In the genomic region with DNA sequence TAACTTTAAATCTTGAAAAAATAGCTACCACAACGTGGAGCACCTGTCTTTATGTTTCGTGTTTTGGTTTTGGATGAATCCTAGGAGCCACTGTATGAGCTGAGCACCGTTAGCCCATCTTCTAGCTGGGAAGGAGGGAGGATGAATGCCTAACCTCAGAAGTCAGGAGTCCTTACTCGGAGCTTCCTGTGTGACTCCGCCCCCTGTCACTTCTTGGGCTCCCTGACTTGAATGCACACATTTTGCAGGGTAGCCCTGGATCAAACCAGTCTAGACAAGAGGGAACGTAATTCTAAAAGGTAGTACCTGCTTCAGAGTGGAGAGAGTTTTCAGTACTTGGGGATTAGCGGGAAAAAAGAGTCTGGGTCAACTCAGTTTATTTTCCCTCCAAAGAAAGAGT, we compare ENCODE assay signal across 2 cellular contexts.
TF ChIP-seq lines count a peak whose summit lies in the region.

No MANE protein-coding gene starts in this region.

TF ChIP-seq in GM23338, 12 proteins besides CTCF, POLR2A, EP300 and RAD21 (continues in another document):
- TF ChIP-seq POLR2AphosphoS5 (IDR thresholded peaks at IDR 0.05; ENCODE audit: low read depth) (no peak), ZNF114 (CRISPR knock-in tag; IDR thresholded peaks at IDR 0.05) (no peak), EZH2 (IDR thresholded peaks at IDR 0.05; ENCODE audit: low read depth, unreplicated experiment) (no peak), JUNB (IDR thresholded peaks at IDR 0.05; ENCODE audit: unreplicated experiment) (no peak), STAT1 (IDR thresholded peaks at IDR 0.05; ENCODE audit: unreplicated experiment) (no peak), EZH2phosphoT487 (IDR thresholded peaks at IDR 0.05; ENCODE audit: unreplicated experiment) (no peak), ZNF331 (CRISPR knock-in tag; IDR thresholded peaks at IDR 0.05; ENCODE audit: low read depth) (no peak)
- TF ChIP-seq, protein P1, sequence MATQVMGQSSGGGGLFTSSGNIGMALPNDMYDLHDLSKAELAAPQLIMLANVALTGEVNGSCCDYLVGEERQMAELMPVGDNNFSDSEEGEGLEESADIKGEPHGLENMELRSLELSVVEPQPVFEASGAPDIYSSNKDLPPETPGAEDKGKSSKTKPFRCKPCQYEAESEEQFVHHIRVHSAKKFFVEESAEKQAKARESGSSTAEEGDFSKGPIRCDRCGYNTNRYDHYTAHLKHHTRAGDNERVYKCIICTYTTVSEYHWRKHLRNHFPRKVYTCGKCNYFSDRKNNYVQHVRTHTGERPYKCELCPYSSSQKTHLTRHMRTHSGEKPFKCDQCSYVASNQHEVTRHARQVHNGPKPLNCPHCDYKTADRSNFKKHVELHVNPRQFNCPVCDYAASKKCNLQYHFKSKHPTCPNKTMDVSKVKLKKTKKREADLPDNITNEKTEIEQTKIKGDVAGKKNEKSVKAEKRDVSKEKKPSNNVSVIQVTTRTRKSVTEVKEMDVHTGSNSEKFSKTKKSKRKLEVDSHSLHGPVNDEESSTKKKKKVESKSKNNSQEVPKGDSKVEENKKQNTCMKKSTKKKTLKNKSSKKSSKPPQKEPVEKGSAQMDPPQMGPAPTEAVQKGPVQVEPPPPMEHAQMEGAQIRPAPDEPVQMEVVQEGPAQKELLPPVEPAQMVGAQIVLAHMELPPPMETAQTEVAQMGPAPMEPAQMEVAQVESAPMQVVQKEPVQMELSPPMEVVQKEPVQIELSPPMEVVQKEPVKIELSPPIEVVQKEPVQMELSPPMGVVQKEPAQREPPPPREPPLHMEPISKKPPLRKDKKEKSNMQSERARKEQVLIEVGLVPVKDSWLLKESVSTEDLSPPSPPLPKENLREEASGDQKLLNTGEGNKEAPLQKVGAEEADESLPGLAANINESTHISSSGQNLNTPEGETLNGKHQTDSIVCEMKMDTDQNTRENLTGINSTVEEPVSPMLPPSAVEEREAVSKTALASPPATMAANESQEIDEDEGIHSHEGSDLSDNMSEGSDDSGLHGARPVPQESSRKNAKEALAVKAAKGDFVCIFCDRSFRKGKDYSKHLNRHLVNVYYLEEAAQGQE (IDR thresholded peaks at IDR 0.05; ENCODE audit: unreplicated experiment), result no peak
- TF ChIP-seq, protein P2, sequence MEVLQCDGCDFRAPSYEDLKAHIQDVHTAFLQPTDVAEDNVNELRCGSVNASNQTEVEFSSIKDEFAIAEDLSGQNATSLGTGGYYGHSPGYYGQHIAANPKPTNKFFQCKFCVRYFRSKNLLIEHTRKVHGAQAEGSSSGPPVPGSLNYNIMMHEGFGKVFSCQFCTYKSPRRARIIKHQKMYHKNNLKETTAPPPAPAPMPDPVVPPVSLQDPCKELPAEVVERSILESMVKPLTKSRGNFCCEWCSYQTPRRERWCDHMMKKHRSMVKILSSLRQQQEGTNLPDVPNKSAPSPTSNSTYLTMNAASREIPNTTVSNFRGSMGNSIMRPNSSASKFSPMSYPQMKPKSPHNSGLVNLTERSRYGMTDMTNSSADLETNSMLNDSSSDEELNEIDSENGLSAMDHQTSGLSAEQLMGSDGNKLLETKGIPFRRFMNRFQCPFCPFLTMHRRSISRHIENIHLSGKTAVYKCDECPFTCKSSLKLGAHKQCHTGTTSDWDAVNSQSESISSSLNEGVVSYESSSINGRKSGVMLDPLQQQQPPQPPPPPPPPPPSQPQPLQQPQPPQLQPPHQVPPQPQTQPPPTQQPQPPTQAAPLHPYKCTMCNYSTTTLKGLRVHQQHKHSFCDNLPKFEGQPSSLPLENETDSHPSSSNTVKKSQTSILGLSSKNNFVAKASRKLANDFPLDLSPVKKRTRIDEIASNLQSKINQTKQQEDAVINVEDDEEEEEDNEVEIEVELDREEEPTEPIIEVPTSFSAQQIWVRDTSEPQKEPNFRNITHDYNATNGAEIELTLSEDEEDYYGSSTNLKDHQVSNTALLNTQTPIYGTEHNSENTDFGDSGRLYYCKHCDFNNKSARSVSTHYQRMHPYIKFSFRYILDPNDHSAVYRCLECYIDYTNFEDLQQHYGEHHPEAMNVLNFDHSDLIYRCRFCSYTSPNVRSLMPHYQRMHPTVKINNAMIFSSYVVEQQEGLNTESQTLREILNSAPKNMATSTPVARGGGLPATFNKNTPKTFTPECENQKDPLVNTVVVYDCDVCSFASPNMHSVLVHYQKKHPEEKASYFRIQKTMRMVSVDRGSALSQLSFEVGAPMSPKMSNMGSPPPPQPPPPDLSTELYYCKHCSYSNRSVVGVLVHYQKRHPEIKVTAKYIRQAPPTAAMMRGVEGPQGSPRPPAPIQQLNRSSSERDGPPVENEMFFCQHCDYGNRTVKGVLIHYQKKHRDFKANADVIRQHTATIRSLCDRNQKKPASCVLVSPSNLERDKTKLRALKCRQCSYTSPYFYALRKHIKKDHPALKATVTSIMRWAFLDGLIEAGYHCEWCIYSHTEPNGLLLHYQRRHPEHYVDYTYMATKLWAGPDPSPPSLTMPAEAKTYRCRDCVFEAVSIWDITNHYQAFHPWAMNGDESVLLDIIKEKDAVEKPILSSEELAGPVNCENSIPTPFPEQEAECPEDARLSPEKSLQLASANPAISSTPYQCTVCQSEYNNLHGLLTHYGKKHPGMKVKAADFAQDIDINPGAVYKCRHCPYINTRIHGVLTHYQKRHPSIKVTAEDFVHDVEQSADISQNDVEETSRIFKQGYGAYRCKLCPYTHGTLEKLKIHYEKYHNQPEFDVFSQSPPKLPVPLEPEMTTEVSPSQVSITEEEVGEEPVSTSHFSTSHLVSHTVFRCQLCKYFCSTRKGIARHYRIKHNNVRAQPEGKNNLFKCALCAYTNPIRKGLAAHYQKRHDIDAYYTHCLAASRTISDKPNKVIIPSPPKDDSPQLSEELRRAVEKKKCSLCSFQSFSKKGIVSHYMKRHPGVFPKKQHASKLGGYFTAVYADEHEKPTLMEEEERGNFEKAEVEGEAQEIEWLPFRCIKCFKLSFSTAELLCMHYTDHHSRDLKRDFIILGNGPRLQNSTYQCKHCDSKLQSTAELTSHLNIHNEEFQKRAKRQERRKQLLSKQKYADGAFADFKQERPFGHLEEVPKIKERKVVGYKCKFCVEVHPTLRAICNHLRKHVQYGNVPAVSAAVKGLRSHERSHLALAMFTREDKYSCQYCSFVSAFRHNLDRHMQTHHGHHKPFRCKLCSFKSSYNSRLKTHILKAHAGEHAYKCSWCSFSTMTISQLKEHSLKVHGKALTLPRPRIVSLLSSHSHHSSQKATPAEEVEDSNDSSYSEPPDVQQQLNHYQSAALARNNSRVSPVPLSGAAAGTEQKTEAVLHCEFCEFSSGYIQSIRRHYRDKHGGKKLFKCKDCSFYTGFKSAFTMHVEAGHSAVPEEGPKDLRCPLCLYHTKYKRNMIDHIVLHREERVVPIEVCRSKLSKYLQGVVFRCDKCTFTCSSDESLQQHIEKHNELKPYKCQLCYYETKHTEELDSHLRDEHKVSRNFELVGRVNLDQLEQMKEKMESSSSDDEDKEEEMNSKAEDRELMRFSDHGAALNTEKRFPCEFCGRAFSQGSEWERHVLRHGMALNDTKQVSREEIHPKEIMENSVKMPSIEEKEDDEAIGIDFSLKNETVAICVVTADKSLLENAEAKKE (CRISPR knock-in tag; IDR thresholded peaks at IDR 0.05), result no peak
- TF ChIP-seq, protein P3, sequence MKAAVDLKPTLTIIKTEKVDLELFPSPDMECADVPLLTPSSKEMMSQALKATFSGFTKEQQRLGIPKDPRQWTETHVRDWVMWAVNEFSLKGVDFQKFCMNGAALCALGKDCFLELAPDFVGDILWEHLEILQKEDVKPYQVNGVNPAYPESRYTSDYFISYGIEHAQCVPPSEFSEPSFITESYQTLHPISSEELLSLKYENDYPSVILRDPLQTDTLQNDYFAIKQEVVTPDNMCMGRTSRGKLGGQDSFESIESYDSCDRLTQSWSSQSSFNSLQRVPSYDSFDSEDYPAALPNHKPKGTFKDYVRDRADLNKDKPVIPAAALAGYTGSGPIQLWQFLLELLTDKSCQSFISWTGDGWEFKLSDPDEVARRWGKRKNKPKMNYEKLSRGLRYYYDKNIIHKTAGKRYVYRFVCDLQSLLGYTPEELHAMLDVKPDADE (IDR thresholded peaks at IDR 0.05), result no peak

TF ChIP-seq in H1, 55 proteins besides CTCF, POLR2A, EP300 and RAD21:
- no peak for TF ChIP-seq TAF7 (optimal IDR thresholded peaks at IDR 0.05; ENCODE audit: borderline replicate concordance, low read depth, low read length)
- TF ChIP-seq, protein P4, sequence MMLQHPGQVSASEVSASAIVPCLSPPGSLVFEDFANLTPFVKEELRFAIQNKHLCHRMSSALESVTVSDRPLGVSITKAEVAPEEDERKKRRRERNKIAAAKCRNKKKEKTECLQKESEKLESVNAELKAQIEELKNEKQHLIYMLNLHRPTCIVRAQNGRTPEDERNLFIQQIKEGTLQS (IDR thresholded peaks at IDR 0.05; ENCODE audit: insufficient read depth, low read depth, low read length), result no peak
- TF ChIP-seq BCL11A (IDR thresholded peaks at IDR 0.05; ENCODE audit: low read depth in 2 of 2, low read length in 2 of 2), result no peak
- TF ChIP-seq CBX8 (IDR thresholded peaks at IDR 0.05; ENCODE audit: borderline replicate concordance, low read depth, low read length), result no peak
- 0 out of 4 replicates have a peak, but pooled peaks of 1 of the 2 experiments have one; percentile 30 for TF ChIP-seq SIN3A (conservative IDR thresholded peaks at IDR 0.05 in 1 of 2, IDR thresholded peaks at IDR 0.05 in 1 of 2; ENCODE audit: low read depth in 1 of 2, low read length in 2 of 2)
- TF ChIP-seq, protein P5, sequence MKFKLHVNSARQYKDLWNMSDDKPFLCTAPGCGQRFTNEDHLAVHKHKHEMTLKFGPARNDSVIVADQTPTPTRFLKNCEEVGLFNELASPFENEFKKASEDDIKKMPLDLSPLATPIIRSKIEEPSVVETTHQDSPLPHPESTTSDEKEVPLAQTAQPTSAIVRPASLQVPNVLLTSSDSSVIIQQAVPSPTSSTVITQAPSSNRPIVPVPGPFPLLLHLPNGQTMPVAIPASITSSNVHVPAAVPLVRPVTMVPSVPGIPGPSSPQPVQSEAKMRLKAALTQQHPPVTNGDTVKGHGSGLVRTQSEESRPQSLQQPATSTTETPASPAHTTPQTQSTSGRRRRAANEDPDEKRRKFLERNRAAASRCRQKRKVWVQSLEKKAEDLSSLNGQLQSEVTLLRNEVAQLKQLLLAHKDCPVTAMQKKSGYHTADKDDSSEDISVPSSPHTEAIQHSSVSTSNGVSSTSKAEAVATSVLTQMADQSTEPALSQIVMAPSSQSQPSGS (IDR thresholded peaks at IDR 0.05; ENCODE audit: low read length), result no peak
